19 cellular contexts compared by ENCODE assay signal in the genomic region with DNA sequence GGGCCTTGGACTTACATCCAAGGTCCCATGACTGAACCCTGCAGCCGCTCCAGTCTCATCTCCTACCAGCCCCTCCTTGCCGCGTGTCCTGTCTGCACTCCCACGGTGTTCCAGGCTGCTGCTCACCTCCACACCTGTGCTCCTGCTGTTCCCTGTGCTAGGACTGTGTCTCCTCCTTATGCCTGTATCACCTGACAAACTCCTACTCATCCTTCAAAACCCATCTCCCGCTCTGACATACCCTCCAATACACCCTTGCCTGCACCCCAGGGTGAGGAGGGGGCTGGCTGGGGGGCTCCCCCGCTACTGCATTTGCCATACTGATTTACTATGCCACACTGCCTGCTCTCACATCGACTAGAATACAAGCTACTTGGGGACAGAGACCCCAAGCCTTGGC. TPM values are rescaled to one million over a fixed set of nuclear protein-coding genes. Genes with fewer than 3 reads are reported as not detected.
DNase-seq lines count a peak whose midpoint lies in the region; ATAC-seq, FAIRE-seq and TF ChIP-seq lines count a peak whose summit lies in the region.
"Had no signal": no experiment of that assay in that cellular context is flagged by ENCODE, and none has a peak within 500 bp of the region (broad histone marks: within the 10 kb centered on the region; RNA-seq: fewer than 3 reads in every experiment).

No MANE protein-coding gene starts in this region.

- H3K4me3 Mint-ChIP-seq in CD4-positive, CD25-positive, alpha-beta regulatory T cell: no peak overlapping the region
- H3K4me3 Mint-ChIP-seq in CD8-positive, alpha-beta memory T cell: no peak overlapping the region
- H3K4me3 Mint-ChIP-seq in activated CD8-positive, alpha-beta T cell treated with anti-CD3 and anti-CD28 coated beads, Interleukin-2, amount 10 ng/mL, durations not matched to agents 7 days and 5 days: peak overlapping the region; percentile 17
- H3K4me3 Mint-ChIP-seq in nephron: no peak overlapping the region

- H3K4me2 ChIP-seq in hepatocyte: no peak overlapping the region

- no peaks in the 10 kb centered on the region for H3K9me2 ChIP-seq in hepatocyte (replicated peaks; ENCODE audit: insufficient read depth)

- no peaks in the 10 kb centered on the region for H3K79me2 ChIP-seq in hepatocyte

- POLR2A ChIA-PET in CD8-positive, alpha-beta memory T cell (lab: Charles Lee): no interaction called here
- POLR2A ChIA-PET in activated CD8-positive, alpha-beta T cell treated with anti-CD3 and anti-CD28 coated beads, Interleukin-2, amount 10 ng/mL, durations not matched to agents 7 days and 5 days (lab: Charles Lee): no interaction called here

- H3K27me3 Mint-ChIP-seq in CD4-positive, CD25-positive, alpha-beta regulatory T cell: peaks cover 16% of the 10 kb centered on the region
- peaks cover 3 to 4% of the 10 kb centered on the region in 2 donors for H3K27me3 Mint-ChIP-seq in CD8-positive, alpha-beta memory T cell
- peaks cover 3% of the 10 kb centered on the region for H3K27me3 Mint-ChIP-seq in activated CD8-positive, alpha-beta T cell treated with anti-CD3 and anti-CD28 coated beads, Interleukin-2, amount 10 ng/mL, durations not matched to agents 7 days and 5 days (ENCODE audit: low read depth)
- H3K27me3 Mint-ChIP-seq in nephron (ENCODE audit: low read depth): peaks cover 13% of the 10 kb centered on the region

- 90% methylated on average over 7 of the region's 7 CpGs for WGBS in hepatocyte (ENCODE audit: low lambda C conversion rate, missing lambda C conversion rate)

- H3K9me3 Mint-ChIP-seq in CD4-positive, CD25-positive, alpha-beta regulatory T cell: no peaks in the 10 kb centered on the region
- H3K9me3 Mint-ChIP-seq in CD8-positive, alpha-beta memory T cell: no peaks in the 10 kb centered on the region
- no peaks in the 10 kb centered on the region for H3K9me3 Mint-ChIP-seq in activated CD8-positive, alpha-beta T cell treated with anti-CD3 and anti-CD28 coated beads, Interleukin-2, amount 10 ng/mL, durations not matched to agents 7 days and 5 days (ENCODE audit: insufficient read depth)
- no peaks in the 10 kb centered on the region for H3K9me3 Mint-ChIP-seq in nephron

- H4K20me1 ChIP-seq in hepatocyte (ENCODE audit: insufficient read depth, poor library complexity, severe bottlenecking): no peaks in the 10 kb centered on the region

- peak overlapping the region; percentile 5 for H3K27ac ChIP-seq in CD4-positive, CD25-positive, alpha-beta regulatory T cell (ENCODE audit: insufficient read depth, low read length, poor library complexity, severe bottlenecking)
- no peak overlapping the region for H3K27ac ChIP-seq in CD8-positive, alpha-beta memory T cell (ENCODE audit: low read depth, low read length)
- no peak overlapping the region for H3K27ac ChIP-seq in hepatocyte
- H3K27ac ChIP-seq: BLaER1 treated with 17β-estradiol and CSF1 and Interleukin-3, amounts not matched to agents 10 nM and 100 nM; GM23248 had no signal

- peaks cover 20% of the 10 kb centered on the region for H3K4me1 ChIP-seq in CD4-positive, CD25-positive, alpha-beta regulatory T cell (ENCODE audit: control insufficient read depth, insufficient read depth, low read length, poor library complexity, severe bottlenecking)
- H3K4me1 ChIP-seq in CD8-positive, alpha-beta memory T cell (ENCODE audit: insufficient read depth, low read length): peaks cover 20% of the 10 kb centered on the region
- peaks cover 39% of the 10 kb centered on the region for H3K4me1 ChIP-seq in hepatocyte (ENCODE audit: insufficient read depth)

- no peak overlapping the region for H2AFZ ChIP-seq in hepatocyte
- H2AFZ ChIP-seq: GM23248 had no signal

- H3K36me3 ChIP-seq in CD4-positive, CD25-positive, alpha-beta regulatory T cell (ENCODE audit: control insufficient read depth, insufficient read depth, low read length): no peaks in the 10 kb centered on the region
- H3K36me3 ChIP-seq in CD8-positive, alpha-beta memory T cell (ENCODE audit: insufficient read depth, low read length): no peaks in the 10 kb centered on the region
- H3K36me3 ChIP-seq in hepatocyte (replicated peaks; ENCODE audit: insufficient read depth, low read depth): no peaks in the 10 kb centered on the region
- H3K36me3 ChIP-seq: BLaER1 treated with 17β-estradiol and CSF1 and Interleukin-3, amounts not matched to agents 10 nM and 100 nM had no signal

- FAIRE-seq in GM19239 (lab: Jason Lieb, UNC): no peak
- FAIRE-seq: RCC 7860 had no signal

- no peaks in the 10 kb centered on the region for H3K27me3 ChIP-seq in CD4-positive, CD25-positive, alpha-beta regulatory T cell (ENCODE audit: control insufficient read depth, insufficient read depth, low read length)
- no peaks in the 10 kb centered on the region for H3K27me3 ChIP-seq in CD8-positive, alpha-beta memory T cell (ENCODE audit: insufficient read depth, low read length, poor library complexity, severe bottlenecking)
- peaks cover 9% of the 10 kb centered on the region for H3K27me3 ChIP-seq in hepatocyte
- H3K27me3 ChIP-seq: BLaER1 treated with 17β-estradiol and CSF1 and Interleukin-3, amounts not matched to agents 10 nM and 100 nM had no signal

- peaks cover 0 to 42% (median 11%) of the 10 kb centered on the region in 4 donors for H3K4me1 Mint-ChIP-seq in CD4-positive, CD25-positive, alpha-beta regulatory T cell
- H3K4me1 Mint-ChIP-seq in CD8-positive, alpha-beta memory T cell: peaks cover 14 to 52% (median 24%) of the 10 kb centered on the region in 3 donors
- peaks cover 56% of the 10 kb centered on the region for H3K4me1 Mint-ChIP-seq in activated CD8-positive, alpha-beta T cell treated with anti-CD3 and anti-CD28 coated beads, Interleukin-2, amount 10 ng/mL, durations not matched to agents 7 days and 5 days (ENCODE audit: low read depth)
- H3K4me1 Mint-ChIP-seq in nephron: peaks cover 67% of the 10 kb centered on the region

- no peaks in the 10 kb centered on the region for H3K9me3 ChIP-seq in CD4-positive, CD25-positive, alpha-beta regulatory T cell (ENCODE audit: control insufficient read depth in 2 of 2, low read length in 2 of 2)
- no peaks in the 10 kb centered on the region for H3K9me3 ChIP-seq in CD8-positive, alpha-beta memory T cell (ENCODE audit: low read length)
- H3K9me3 ChIP-seq in hepatocyte (ENCODE audit: low read depth): no peaks in the 10 kb centered on the region
- H3K9me3 ChIP-seq: BLaER1 treated with 17β-estradiol and CSF1 and Interleukin-3, amounts not matched to agents 10 nM and 100 nM had no signal

- no peaks in the 10 kb centered on the region for H3K36me3 Mint-ChIP-seq in CD4-positive, CD25-positive, alpha-beta regulatory T cell
- H3K36me3 Mint-ChIP-seq in CD8-positive, alpha-beta memory T cell: no peaks in the 10 kb centered on the region
- no peaks in the 10 kb centered on the region for H3K36me3 Mint-ChIP-seq in activated CD8-positive, alpha-beta T cell treated with anti-CD3 and anti-CD28 coated beads, Interleukin-2, amount 10 ng/mL, durations not matched to agents 7 days and 5 days (ENCODE audit: low read depth)
- no peaks in the 10 kb centered on the region for H3K36me3 Mint-ChIP-seq in nephron (ENCODE audit: low read depth)

- CTCF ChIA-PET in CD8-positive, alpha-beta memory T cell (lab: Charles Lee): interaction anchor here (1.7 kb wide), 1 partner anchor 9 kb away, joined by 7 read pairs; no protein-coding TSS in a partner anchor
- CTCF ChIA-PET in activated CD8-positive, alpha-beta T cell treated with anti-CD3 and anti-CD28 coated beads, Interleukin-2, amount 10 ng/mL, durations not matched to agents 7 days and 5 days (lab: Charles Lee): no interaction called here

- TF ChIP-seq CTCF in nephron (IDR thresholded peaks at IDR 0.05; ENCODE audit: unreplicated experiment in 3 of 3): no peak
- no peak for TF ChIP-seq CTCF in hepatocyte (IDR thresholded peaks at IDR 0.05; ENCODE audit: poor library complexity)

- no peak overlapping the region for H3K4me3 ChIP-seq in CD4-positive, CD25-positive, alpha-beta regulatory T cell (ENCODE audit: low read depth, low read length)
- no peak overlapping the region for H3K4me3 ChIP-seq in CD8-positive, alpha-beta memory T cell (ENCODE audit: low read length)
- no peak overlapping the region for H3K4me3 ChIP-seq in hepatocyte
- H3K4me3 ChIP-seq: BLaER1 treated with 17β-estradiol and CSF1 and Interleukin-3, amounts not matched to agents 10 nM and 100 nM; GM23248 had no signal

- ATAC-seq in CD4-positive, CD25-positive, alpha-beta regulatory T cell (ENCODE audit: low read depth in 2 of 2): no peak
- ATAC-seq in activated CD8-positive, alpha-beta T cell treated with anti-CD3 and anti-CD28 coated beads, Interleukin-2, amount 10 ng/mL, durations not matched to agents 7 days and 5 days: no peak
- ATAC-seq: Right ventricle myocardium inferior had no signal

- H3K27ac Mint-ChIP-seq in CD4-positive, CD25-positive, alpha-beta regulatory T cell: peak overlapping the region; percentile 74 to 79 (median 79)
- peak overlapping the region in 6 of 8 donors; percentile 6 to 94 (median 42) for H3K27ac Mint-ChIP-seq in CD8-positive, alpha-beta memory T cell
- H3K27ac Mint-ChIP-seq in activated CD8-positive, alpha-beta T cell treated with anti-CD3 and anti-CD28 coated beads, Interleukin-2, amount 10 ng/mL, durations not matched to agents 7 days and 5 days: peak overlapping the region; percentile 86
- H3K27ac Mint-ChIP-seq in nephron: peak overlapping the region; percentile 17 to 66 (median 28)

- DNase-seq in CD4-positive, CD25-positive, alpha-beta regulatory T cell: no peak
- no peak for DNase-seq in CD8-positive, alpha-beta memory T cell
- DNase-seq in activated CD8-positive, alpha-beta T cell treated with anti-CD3 and anti-CD28 coated beads, Interleukin-2, amount 10 ng/mL, durations not matched to agents 7 days and 5 days: no peak
- DNase-seq in hepatocyte (ENCODE audit: low spot score) (no peak), nucleus accumbens (lab: John Stamatoyannopoulos, UW) (no peak), GM19239 (ENCODE audit: insufficient read length, low spot score) (no peak)
- DNase-seq: DMS79 treated with DMSO at 0.1 percent for 48 hours, GM23248, HCEC 1CT, NCI-H1092 treated with DMSO at 0.1 percent for 48 hours, NCI-H2081, NCI-H446 treated with DMSO at 0.1 percent for 48 hours, NCI-H748 treated with DMSO at 0.1 percent for 48 hours had no signal

RNA-seq across cellular contexts. Expression of a gene that starts 53.6 kb away (rescaled TPM):
- not detected for total RNA-seq in CD4-positive, CD25-positive, alpha-beta regulatory T cell
- not detected for polyA plus RNA-seq in CD4-positive, CD25-positive, alpha-beta regulatory T cell
- total RNA-seq in CD8-positive, alpha-beta memory T cell: not detected
- not detected for polyA plus RNA-seq in CD8-positive, alpha-beta memory T cell
- not detected for total RNA-seq in activated CD8-positive, alpha-beta T cell treated with anti-CD3 and anti-CD28 coated beads, Interleukin-2, amount 10 ng/mL, durations not matched to agents 7 days and 5 days
- 0.80 and 2.4 TPM in 2 replicates for total RNA-seq in hepatocyte
- polyA plus RNA-seq in hepatocyte: 1.5 and 2.6 TPM in 2 replicates
- total RNA-seq: LHCN-M2, OCI-LY7 had no signal

Comparison
In these comparisons a context has a peak if more than half of its experiments do, and no peak if none do; other contexts are left out.
1. H3K27ac Mint-ChIP-seq: peak in every context shown above with its lines; median percentile 86 in activated CD8-positive, alpha-beta T cell treated with anti-CD3 and anti-CD28 coated beads, Interleukin-2, amount 10 ng/mL, durations not matched to agents 7 days and 5 days; 79 in CD4-positive, CD25-positive, alpha-beta regulatory T cell; 42 in CD8-positive, alpha-beta memory T cell; 28 in nephron.